Comparison of ENCODE assay signal across 28 cellular contexts in genomic region chr17:68178831-68179230, GRCh38.
"Had no signal": no experiment of that assay in that cellular context is flagged by ENCODE, and none has a peak within 500 bp of the region (broad histone marks: within the 10 kb centered on the region; RNA-seq: fewer than 3 reads in every experiment).

No MANE protein-coding gene starts in this region.

- H3K9me3 Mint-ChIP-seq: activated T-cell treated with anti-CD3 and anti-CD28 coated beads, Interleukin-2, amount 50 U/mL, for 4 hours; activated T-helper 1 cell treated with anti-CD3 and anti-CD28 coated beads, Interleukin-12 subunit alpha, Interleukin-12 subunit beta, Interleukin-2, Interleukin-4 antibody, amounts not matched to agents 30 ng/mL and 10 ng/mL and 1 ng/mL, durations not matched to agents 14 hours and 24 hours and 36 hours had no signal

- H3K4me2 ChIP-seq: PC-9 had no signal

- DNase-seq: activated CD4-positive, alpha-beta T cell treated with anti-CD3 and anti-CD28 coated beads for 1 hour; activated CD4-positive, alpha-beta T cell treated with anti-CD3 and anti-CD28 coated beads, Interleukin-2, amount 10 ng/mL, durations not matched to agents 24 days and 14 days; activated CD4-positive, alpha-beta T cell treated with anti-CD3 and anti-CD28 coated beads, Interleukin-2, amount 50 U/mL, for 4 hours; activated CD4-positive, CD25-positive, alpha-beta regulatory T cell; activated CD8-positive, alpha-beta memory T cell treated with anti-CD3 and anti-CD28 coated beads, Interleukin-2, amount 50 U/mL, for 4 hours; activated gamma-delta T cell treated with Interleukin-2 at 50 U/mL for 16 hours; activated naive CD4-positive, alpha-beta T cell treated with anti-CD3 and anti-CD28 coated beads for 36 hours; activated T-cell treated with anti-CD3 and anti-CD28 coated beads for 4 hours; activated T-cell treated with anti-CD3 and anti-CD28 coated beads, Interleukin-2, amount 50 U/mL, for 4 hours; body of pancreas; cerebellar nuclear complex; Kasumi-1; MG63; NCI-H1048; NCI-H1105 treated with DMSO at 0.1 percent for 48 hours; NCI-H1436; NCI-H524 treated with DMSO at 0.1 percent for 48 hours; NCI-H748 treated with DMSO at 0.1 percent for 48 hours; NK-92 treated with Interleukin-12 subunit alpha and Interleukin-12 subunit beta, amount 100 ng/mL, for 24 hours; PC-9; T1000; WERI-Rb-1 had no signal

- H2AFZ ChIP-seq: PC-9 had no signal

- H3K4me3 Mint-ChIP-seq: activated CD4-positive, alpha-beta T cell treated with anti-CD3 and anti-CD28 coated beads, Interleukin-2, amount 10 ng/mL, durations not matched to agents 24 days and 14 days; activated naive CD4-positive, alpha-beta T cell treated with anti-CD3 and anti-CD28 coated beads for 36 hours; activated T-cell treated with anti-CD3 and anti-CD28 coated beads, Interleukin-2, amount 50 U/mL, for 4 hours; activated T-helper 1 cell treated with anti-CD3 and anti-CD28 coated beads, Interleukin-12 subunit alpha, Interleukin-12 subunit beta, Interleukin-2, Interleukin-4 antibody, amounts not matched to agents 30 ng/mL and 10 ng/mL and 1 ng/mL, durations not matched to agents 14 hours and 24 hours and 36 hours had no signal

- FAIRE-seq: astrocyte, RCC 7860 had no signal

- H3K4me3 ChIP-seq: adrenal gland, body of pancreas, breast epithelium, MG63, PC-9 had no signal

- H3K9me3 ChIP-seq: adrenal gland, body of pancreas, breast epithelium, MG63 had no signal

- H3K4me1 ChIP-seq: adrenal gland, body of pancreas, breast epithelium had no signal

- H3K27ac Mint-ChIP-seq: activated CD4-positive, alpha-beta T cell treated with anti-CD3 and anti-CD28 coated beads, Interleukin-2, amount 10 ng/mL, durations not matched to agents 24 days and 14 days; activated naive CD4-positive, alpha-beta T cell treated with anti-CD3 and anti-CD28 coated beads for 36 hours; activated naive CD4-positive, alpha-beta T cell treated with anti-CD3 and anti-CD28 coated beads, Interleukin-2, amount 50 U/mL, for 72 hours; activated T-helper 1 cell treated with anti-CD3 and anti-CD28 coated beads, Interleukin-12 subunit alpha, Interleukin-12 subunit beta, Interleukin-2, Interleukin-4 antibody, amounts not matched to agents 30 ng/mL and 10 ng/mL and 1 ng/mL, durations not matched to agents 14 hours and 24 hours and 36 hours had no signal

- H3K27me3 ChIP-seq: adrenal gland, body of pancreas, breast epithelium, MG63 had no signal

- H3K27ac ChIP-seq: adrenal gland, body of pancreas, breast epithelium, PC-9, WERI-Rb-1 had no signal

- H3K36me3 ChIP-seq: adrenal gland, breast epithelium, WERI-Rb-1 had no signal

- H3K36me3 Mint-ChIP-seq: activated naive CD4-positive, alpha-beta T cell treated with anti-CD3 and anti-CD28 coated beads, Interleukin-2, amount 50 U/mL, for 72 hours had no signal
